ENCODE assay signal across 17 cellular contexts in the genomic region with DNA sequence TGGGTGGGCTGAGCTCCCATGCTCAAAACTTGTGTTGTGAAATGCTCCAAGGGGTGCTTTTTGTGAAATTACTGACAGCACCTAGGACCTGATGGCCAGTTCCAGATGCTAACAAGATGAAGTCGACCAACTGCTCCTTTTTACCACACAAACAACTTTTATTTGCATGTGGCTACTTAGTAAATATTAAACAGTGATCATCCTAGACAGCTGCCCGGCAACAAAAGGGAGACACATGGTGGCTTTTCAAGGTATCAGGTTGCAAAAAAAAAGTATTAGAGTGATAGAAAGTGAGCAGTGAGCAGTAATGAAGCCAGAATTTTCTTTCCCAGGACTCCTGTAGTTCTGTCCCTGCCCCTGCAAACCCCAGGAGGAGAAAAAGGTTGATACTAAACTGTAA.
DNase-seq lines count a peak whose midpoint lies in the region; ATAC-seq lines count a peak whose summit lies in the region.
"Had no signal": no experiment of that assay in that cellular context is flagged by ENCODE, and none has a peak within 500 bp of the region (broad histone marks: within the 10 kb centered on the region; RNA-seq: fewer than 3 reads in every experiment).

No MANE protein-coding gene starts in this region.

- no peak overlapping the region for H3K4me3 ChIP-seq in HAP-1
- H3K4me3 ChIP-seq: breast epithelium, lower lobe of right lung, tibial artery had no signal

- in situ Hi-C loops in HAP-1 (cut with MboI; ENCODE audit: low sequenced_read_pairs), result no loop called here

- H3K27me3 ChIP-seq in HAP-1 (ENCODE audit: low read depth), result no peaks in the 10 kb centered on the region
- H3K27me3 ChIP-seq: breast epithelium had no signal

- peak; percentile 94 for DNase-seq in DMS53 (lab: John Stamatoyannopoulos, UW)
- DNase-seq in NCI-H748 (lab: John Stamatoyannopoulos, UW; ENCODE audit: unreplicated experiment), result peak; percentile 90
- no peak for DNase-seq in NCI-H2196 (lab: John Stamatoyannopoulos, UW; ENCODE audit: unreplicated experiment)
- no peak for DNase-seq in HAP-1 (ENCODE audit: low spot score in 2 of 2)
- no peak for DNase-seq in activated CD8-positive, alpha-beta memory T cell treated with anti-CD3 and anti-CD28 coated beads for 24 hours
- DNase-seq: lower lobe of right lung; NCI-H187; OCI-M1; retina; SK-N-SH; stimulated activated CD4-positive, alpha-beta T cell treated with anti-CD3 and anti-CD28 coated beads, Interleukin-2, amount 100 ng/mL, for 24 hours; stimulated activated CD8-positive, alpha-beta memory T cell treated with anti-CD3 and anti-CD28 coated beads, Interleukin-4, amount 100 ng/mL, for 48 hours; tibial artery had no signal

- no peaks in the 10 kb centered on the region for H3K36me3 ChIP-seq in HAP-1 (replicated peaks)
- H3K36me3 ChIP-seq: breast epithelium, lower lobe of right lung, tibial artery had no signal

- peak; percentile 72 for ATAC-seq in GM19324 (IDR thresholded peaks at IDR 0.05; ENCODE audit: low FRiP score, unreplicated experiment)
- peak; percentile 61 for ATAC-seq in HG02943 (IDR thresholded peaks at IDR 0.05; ENCODE audit: low read depth, unreplicated experiment)
- no peak for ATAC-seq in GM21526 (IDR thresholded peaks at IDR 0.05; ENCODE audit: low FRiP score, unreplicated experiment)
- ATAC-seq: lower lobe of right lung had no signal

- H3K4me1 ChIP-seq in HAP-1, result no peaks in the 10 kb centered on the region
- H3K4me1 ChIP-seq: breast epithelium, lower lobe of right lung, tibial artery had no signal

- no peaks in the 10 kb centered on the region for H3K9me3 ChIP-seq in HAP-1
- H3K9me3 ChIP-seq: lower lobe of right lung, SK-N-SH, tibial artery had no signal

Comparison
In these comparisons a context has a peak if more than half of its experiments do, and no peak if none do; other contexts are left out.
1. DNase-seq: peak in DMS53 (single experiment) and NCI-H748 (single experiment); none in NCI-H2196 (single experiment), HAP-1 (0 of 2) and activated CD8-positive, alpha-beta memory T cell treated with anti-CD3 and anti-CD28 coated beads for 24 hours (single experiment).